22 cellular contexts compared by ENCODE assay signal in genomic region chrX:47507204-47507878, GRCh38.
"Had no signal": no experiment of that assay in that cellular context is flagged by ENCODE, and none has a peak within 500 bp of the region (broad histone marks: within the 10 kb centered on the region; RNA-seq: fewer than 3 reads in every experiment).

No MANE protein-coding gene starts in this region.

- H3K27me3 ChIP-seq: neutrophil, right lobe of liver, testis, upper lobe of right lung, vagina had no signal

- ATAC-seq: heart left ventricle; left lobe of liver; naive thymus-derived CD4-positive, alpha-beta T cell; psoas muscle; right lobe of liver; stimulated activated memory B cell treated with anti-CD40 and anti-IgM and Interleukin-4, amounts not matched to agents 10 μg/mL and 1 μg/mL and 100 μg/mL, for 72 hours; stimulated activated naive CD8-positive, alpha-beta T cell treated with anti-CD3 and anti-CD28 coated beads, Interleukin-15, amount 100 ng/mL, for 72 hours; upper lobe of right lung had no signal

- H3K4me3 Mint-ChIP-seq: naive thymus-derived CD4-positive, alpha-beta T cell; stimulated activated memory B cell treated with anti-CD40 and anti-IgM and Interleukin-4, amounts not matched to agents 10 μg/mL and 1 μg/mL and 100 μg/mL, for 72 hours; stimulated activated naive CD8-positive, alpha-beta T cell treated with anti-CD3 and anti-CD28 coated beads, Interleukin-15, amount 100 ng/mL, for 72 hours had no signal

- H3K27me3 Mint-ChIP-seq: stimulated activated memory B cell treated with anti-CD40 and anti-IgM and Interleukin-4, amounts not matched to agents 10 μg/mL and 1 μg/mL and 100 μg/mL, for 72 hours; stimulated activated naive CD8-positive, alpha-beta T cell treated with anti-CD3 and anti-CD28 coated beads, Interleukin-15, amount 100 ng/mL, for 72 hours had no signal

- H3K27ac ChIP-seq: dorsolateral prefrontal cortex, heart left ventricle, neutrophil, psoas muscle, right lobe of liver, testis, tibial nerve, upper lobe of right lung, vagina had no signal

- H3K36me3 Mint-ChIP-seq: naive thymus-derived CD4-positive, alpha-beta T cell; stimulated activated memory B cell treated with anti-CD40 and anti-IgM and Interleukin-4, amounts not matched to agents 10 μg/mL and 1 μg/mL and 100 μg/mL, for 72 hours had no signal

- DNase-seq: dorsolateral prefrontal cortex; effector CD8-positive, alpha-beta T cell; heart left ventricle; hypothalamus; islet precursor cell; mammary epithelial cell; naive thymus-derived CD4-positive, alpha-beta T cell; psoas muscle; retina; right lobe of liver; spleen; stimulated activated CD4-positive, alpha-beta T cell treated with anti-CD3 and anti-CD28 coated beads, Interleukin-15, amount 100 ng/mL, for 24 hours; stimulated activated CD4-positive, alpha-beta T cell treated with anti-CD3 and anti-CD28 coated beads, Interleukin-1b, Interleukin-23, amount 100 ng/mL, for 48 hours; stimulated activated CD4-positive, alpha-beta T cell treated with anti-CD3 and anti-CD28 coated beads, Interleukin-4, amount 100 ng/mL, for 24 hours; stimulated activated naive CD8-positive, alpha-beta T cell treated with anti-CD3 and anti-CD28 coated beads, Interleukin-15, amount 100 ng/mL, for 72 hours; testis; upper lobe of right lung had no signal

- H3K36me3 ChIP-seq: heart left ventricle, neutrophil, right lobe of liver, spleen, tibial nerve, upper lobe of right lung, vagina had no signal

- H3K27ac Mint-ChIP-seq: naive thymus-derived CD4-positive, alpha-beta T cell; stimulated activated memory B cell treated with anti-CD40 and anti-IgM and Interleukin-4, amounts not matched to agents 10 μg/mL and 1 μg/mL and 100 μg/mL, for 72 hours; stimulated activated naive CD8-positive, alpha-beta T cell treated with anti-CD3 and anti-CD28 coated beads, Interleukin-15, amount 100 ng/mL, for 72 hours had no signal

- H3K4me1 ChIP-seq: heart left ventricle, psoas muscle, spleen, testis, tibial nerve, upper lobe of right lung, vagina had no signal

- H3K4me3 ChIP-seq: dorsolateral prefrontal cortex, heart left ventricle, psoas muscle, right lobe of liver, spleen, testis, tibial nerve, upper lobe of right lung, vagina had no signal

- H3K9me3 Mint-ChIP-seq: naive thymus-derived CD4-positive, alpha-beta T cell; stimulated activated memory B cell treated with anti-CD40 and anti-IgM and Interleukin-4, amounts not matched to agents 10 μg/mL and 1 μg/mL and 100 μg/mL, for 72 hours; stimulated activated naive CD8-positive, alpha-beta T cell treated with anti-CD3 and anti-CD28 coated beads, Interleukin-15, amount 100 ng/mL, for 72 hours had no signal
